8 cellular contexts compared by ENCODE assay signal in the genomic region with DNA sequence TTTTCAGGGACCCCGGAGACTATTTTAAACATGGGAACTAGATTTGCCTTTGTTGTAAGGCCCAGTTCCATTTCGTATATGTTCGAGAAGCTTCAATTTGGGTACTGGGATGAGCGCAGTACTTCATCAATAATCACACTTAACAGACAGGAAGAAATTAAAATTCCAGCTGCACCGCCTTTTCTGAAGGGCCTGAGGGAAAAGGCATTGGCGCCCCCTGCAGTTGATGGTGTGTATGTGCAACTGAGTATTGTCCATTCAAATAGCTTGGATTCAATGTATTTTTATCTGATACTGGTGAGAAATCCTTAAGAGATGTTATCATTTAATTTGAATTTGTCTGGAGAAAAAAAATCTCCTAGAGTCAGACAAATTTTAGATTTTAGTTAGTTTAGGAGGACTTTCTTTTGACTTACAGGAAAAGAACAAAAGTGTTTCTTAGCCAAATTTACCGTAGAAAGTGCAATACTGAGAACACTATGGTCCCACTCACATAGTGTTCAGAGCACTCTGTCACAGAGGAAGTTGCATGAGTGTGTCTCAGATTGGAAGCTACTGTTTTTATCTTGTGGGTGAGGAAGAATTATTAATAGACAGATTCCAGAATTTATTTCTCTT. TPM values are rescaled to one million over a fixed set of nuclear protein-coding genes. Genes with fewer than 3 reads are reported as not detected.
DNase-seq lines count a peak whose midpoint lies in the region; ATAC-seq and TF ChIP-seq lines count a peak whose summit lies in the region.

No MANE protein-coding gene starts in this region.

- H3K9me3 Mint-ChIP-seq in natural killer cell treated with Interleukin-12 subunit alpha and Interleukin-12 subunit beta and Interleukin-15 and Interleukin-18, amount 100 ng/mL, for 72 hours = no peaks in the 10 kb centered on the region

- H3K4me3 Mint-ChIP-seq in natural killer cell treated with Interleukin-12 subunit alpha and Interleukin-12 subunit beta and Interleukin-15 and Interleukin-18, amount 100 ng/mL, for 72 hours = no peak overlapping the region

- peaks cover 37% of the 10 kb centered on the region for H3K27me3 ChIP-seq in upper lobe of right lung

- H3K27ac Mint-ChIP-seq in natural killer cell treated with Interleukin-12 subunit alpha and Interleukin-12 subunit beta and Interleukin-15 and Interleukin-18, amount 100 ng/mL, for 72 hours = no peak overlapping the region

- ATAC-seq in natural killer cell treated with Interleukin-12 subunit alpha and Interleukin-12 subunit beta and Interleukin-15 and Interleukin-18, amount 100 ng/mL, for 72 hours = no peak
- ATAC-seq in upper lobe of right lung (peak; percentile 69), HG03439 (IDR thresholded peaks at IDR 0.05; ENCODE audit: unreplicated experiment) (no peak)

- peaks cover 34 to 56% of the 10 kb centered on the region in 2 donors for H3K27me3 Mint-ChIP-seq in natural killer cell treated with Interleukin-12 subunit alpha and Interleukin-12 subunit beta and Interleukin-15 and Interleukin-18, amount 100 ng/mL, for 72 hours

- H3K36me3 ChIP-seq in upper lobe of right lung = no peaks in the 10 kb centered on the region

- peaks cover 7% of the 10 kb centered on the region for H3K36me3 Mint-ChIP-seq in natural killer cell treated with Interleukin-12 subunit alpha and Interleukin-12 subunit beta and Interleukin-15 and Interleukin-18, amount 100 ng/mL, for 72 hours

- peaks cover 8% of the 10 kb centered on the region for H3K4me1 ChIP-seq in upper lobe of right lung

- DNase-seq in SIG-M5 treated with dmso at 0.1 percent for 504 hours (lab: John Stamatoyannopoulos, UW; ENCODE audit: unreplicated experiment) (peak; percentile 18), SIG-M5 (lab: John Stamatoyannopoulos, UW) (no peak), NCI-H1105 treated with DMSO at 0.1 percent for 48 hours (lab: John Stamatoyannopoulos, UW) (peak; percentile 82), fibroblast of gingiva (ENCODE audit: low read depth) (peak; percentile 39), upper lobe of right lung (peak; percentile 72)
- DNase-seq in natural killer cell treated with Interleukin-12 subunit alpha and Interleukin-12 subunit beta and Interleukin-15 and Interleukin-18, amount 100 ng/mL, for 72 hours (ENCODE audit: low spot score) = peak; percentile 67

- no peak overlapping the region for H3K4me3 ChIP-seq in upper lobe of right lung

- intact Hi-C loops in upper lobe of right lung (cut with DNase I) = no loop called here

- H3K4me1 Mint-ChIP-seq in natural killer cell treated with Interleukin-12 subunit alpha and Interleukin-12 subunit beta and Interleukin-15 and Interleukin-18, amount 100 ng/mL, for 72 hours (ENCODE audit: low read depth in 2 of 2) = peaks cover 4 to 6% of the 10 kb centered on the region in 2 donors

- TF ChIP-seq CTCF in VCaP (conservative IDR thresholded peaks at IDR 0.05) = peak; percentile 96
- TF ChIP-seq CTCF in upper lobe of right lung (IDR thresholded peaks at IDR 0.05) = peak; percentile 92

- no peak overlapping the region for H3K27ac ChIP-seq in VCaP
- H3K27ac ChIP-seq in upper lobe of right lung = no peak overlapping the region

- H3K9me3 ChIP-seq in upper lobe of right lung = no peaks in the 10 kb centered on the region

RNA-seq across cellular contexts. Expression of gene ALDH1A2, which starts 5.4 kb away (rescaled TPM):
- not detected for total RNA-seq in natural killer cell treated with Interleukin-12 subunit alpha and Interleukin-12 subunit beta and Interleukin-15 and Interleukin-18, amount 100 ng/mL, for 72 hours
- 27.3 TPM for total RNA-seq in upper lobe of right lung

Comparison
In these comparisons a context has a peak if more than half of its experiments do, and no peak if none do; other contexts are left out.
1. RNA of gene ALDH1A2, which starts 5.4 kb away (total RNA-seq): 27.3 TPM in upper lobe of right lung (single experiment); not detected in natural killer cell treated with Interleukin-12 subunit alpha and Interleukin-12 subunit beta and Interleukin-15 and Interleukin-18, amount 100 ng/mL, for 72 hours; every median in the first group is over 10 times any median in the second.